Comparison of ENCODE assay signal across 8 cellular contexts in the genomic region with DNA sequence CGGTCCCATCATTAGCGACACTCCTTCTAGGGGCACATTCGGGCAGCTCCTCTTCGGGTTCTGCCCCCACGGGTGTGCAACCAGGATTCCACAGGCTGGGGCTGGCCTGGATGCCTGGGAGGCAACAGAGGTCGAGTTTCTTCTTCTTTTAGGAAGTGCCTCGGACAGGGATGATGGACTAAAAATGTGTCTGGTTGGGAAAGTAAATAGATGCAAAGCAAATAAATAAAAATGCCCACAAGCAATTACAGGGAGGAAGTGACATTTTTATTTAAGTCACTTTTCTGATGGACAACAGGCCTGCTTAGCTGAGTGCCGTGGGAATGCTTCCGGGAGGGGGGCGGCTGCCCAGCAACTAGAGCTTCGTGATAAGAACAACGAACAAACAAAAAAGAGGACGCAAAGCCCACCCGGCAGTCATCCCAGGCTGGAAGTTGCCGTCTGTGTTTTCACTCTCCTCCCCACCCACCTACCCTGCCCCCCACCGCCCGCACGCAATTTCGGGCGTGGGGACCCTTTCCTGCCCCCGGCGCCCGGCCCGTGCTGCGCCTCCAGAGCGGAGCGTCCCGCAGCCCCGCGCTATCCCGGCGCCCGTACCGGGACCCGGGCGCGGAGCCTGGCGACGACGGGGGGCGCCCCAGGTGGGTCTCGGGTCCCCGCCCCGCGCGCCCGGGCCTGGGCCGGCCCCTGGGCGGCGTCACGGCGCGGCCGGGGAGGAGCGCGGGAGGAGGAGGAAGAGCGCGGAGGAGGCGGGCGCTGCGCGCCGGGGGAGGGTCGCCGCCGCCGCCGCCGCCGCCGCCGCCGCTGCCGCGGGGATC. TPM values are rescaled to one million over a fixed set of nuclear protein-coding genes. Genes with fewer than 3 reads are reported as not detected.
DNase-seq lines count a peak whose midpoint lies in the region; ATAC-seq and TF ChIP-seq lines count a peak whose summit lies in the region.

No MANE protein-coding gene starts in this region.

- peak overlapping the region; percentile 89 for H3K27ac Mint-ChIP-seq in Calu3 (ENCODE audit: unreplicated experiment)
- H3K27ac Mint-ChIP-seq in activated naive CD8-positive, alpha-beta T cell treated with anti-CD3 and anti-CD28 coated beads for 36 hours, result peak overlapping the region; percentile 88

- BruUV-seq in Calu3 (replicated peaks; lab: Mats Ljungman, UMichigan), result TSS peak; percentile 53

- no peaks in the 10 kb centered on the region for H3K27me3 ChIP-seq in cardiac muscle cell
- H3K27me3 ChIP-seq in trophoblast cell (ENCODE audit: insufficient read depth, low read length), result no peaks in the 10 kb centered on the region

- no peak overlapping the region for H2BK120ac ChIP-seq in trophoblast cell (ENCODE audit: insufficient read depth, low read length, poor library complexity)

- H3K4ac ChIP-seq in trophoblast cell (ENCODE audit: low read depth, low read length), result no peak overlapping the region

- H3K18ac ChIP-seq in trophoblast cell (ENCODE audit: low read length), result no peak overlapping the region

- H4K91ac ChIP-seq in trophoblast cell (ENCODE audit: low read depth, low read length), result peak overlapping the region; percentile 48

- no peaks in the 10 kb centered on the region for H3K9me3 Mint-ChIP-seq in Calu3 (ENCODE audit: low read depth, unreplicated experiment)
- peaks cover 8% of the 10 kb centered on the region for H3K9me3 Mint-ChIP-seq in activated naive CD8-positive, alpha-beta T cell treated with anti-CD3 and anti-CD28 coated beads for 36 hours

- no peak overlapping the region for H2AK5ac ChIP-seq in trophoblast cell (ENCODE audit: low read length)

- DNase-seq in Calu3, result peak; percentile 72
- DNase-seq in RWPE1 (ENCODE audit: low spot score), result peak; percentile 65
- peak; percentile 81 for DNase-seq in activated naive CD8-positive, alpha-beta T cell treated with anti-CD3 and anti-CD28 coated beads for 36 hours
- peak; percentile 68 to 89 for DNase-seq in cardiac muscle cell (ENCODE audit: low read depth in 1 of 2, low spot score in 1 of 2)
- peak; percentile 33 to 65 for DNase-seq in trophoblast cell
- no peak for DNase-seq in inferior parietal cortex (ENCODE audit: extremely low spot score)

- H3K4me1 ChIP-seq in cardiac muscle cell (ENCODE audit: low read depth), result no peaks in the 10 kb centered on the region
- H3K4me1 ChIP-seq in trophoblast cell (ENCODE audit: control insufficient read depth in 1 of 2, insufficient read depth in 2 of 2, low read length in 2 of 2), result peaks cover 12 to 16% of the 10 kb centered on the region in 2 experiments

- TF ChIP-seq CTCF in Calu3 (IDR thresholded peaks at IDR 0.05; ENCODE audit: unreplicated experiment), result no peak
- no peak for TF ChIP-seq CTCF in RWPE1 (conservative IDR thresholded peaks at IDR 0.05; ENCODE audit: low read depth)
- no peak for TF ChIP-seq CTCF in cardiac muscle cell (IDR thresholded peaks at IDR 0.05; ENCODE audit: low read depth, low read length)

- intact Hi-C loops in Calu3 (cut with micrococcal nuclease; ENCODE audit: unreplicated experiment), result loop anchor here (10.0 kb wide), 1 partner anchor 171 kb away; no protein-coding TSS in a partner anchor

- H4K8ac ChIP-seq in trophoblast cell (ENCODE audit: low read depth, low read length), result peak overlapping the region; percentile 49

- peak overlapping the region; percentile 80 for H3K4me2 ChIP-seq in trophoblast cell (ENCODE audit: low read length)

- H3K4me1 Mint-ChIP-seq in Calu3 (ENCODE audit: low read depth, unreplicated experiment), result peaks cover 32% of the 10 kb centered on the region
- H3K4me1 Mint-ChIP-seq in activated naive CD8-positive, alpha-beta T cell treated with anti-CD3 and anti-CD28 coated beads for 36 hours, result peaks cover 65% of the 10 kb centered on the region

- CTCF ChIA-PET in Calu3 (lab: Charles Lee) (interaction anchor here (1.1 to 1.7 kb wide), 4 partner anchors 126 to 168 kb away, joined by 3 to 4 read pairs (median 4); no protein-coding TSS in a partner anchor), RWPE1 (lab: Yijun Ruan, JAX) (interaction anchor here (0.6 kb wide), 1 partner anchor 166 kb away, joined by 3 read pairs; no protein-coding TSS in a partner anchor)

- peaks cover 12% of the 10 kb centered on the region for H3K27me3 Mint-ChIP-seq in Calu3 (ENCODE audit: unreplicated experiment)
- no peaks in the 10 kb centered on the region for H3K27me3 Mint-ChIP-seq in activated naive CD8-positive, alpha-beta T cell treated with anti-CD3 and anti-CD28 coated beads for 36 hours

- H3K9me3 ChIP-seq in cardiac muscle cell (ENCODE audit: low read depth), result no peaks in the 10 kb centered on the region
- peaks cover 2% of the 10 kb centered on the region for H3K9me3 ChIP-seq in trophoblast cell (ENCODE audit: insufficient read depth, low read depth, low read length)

- H3K36me3 Mint-ChIP-seq in Calu3 (ENCODE audit: insufficient read depth, unreplicated experiment), result peaks cover 37% of the 10 kb centered on the region
- H3K36me3 Mint-ChIP-seq in activated naive CD8-positive, alpha-beta T cell treated with anti-CD3 and anti-CD28 coated beads for 36 hours, result peaks cover 37% of the 10 kb centered on the region

- no peak overlapping the region for H3K9ac ChIP-seq in trophoblast cell (ENCODE audit: low read length)

- POLR2A ChIA-PET in RWPE1 (lab: Yijun Ruan, JAX; ENCODE audit: low non-redundant PET), result no interaction called here

- peak; percentile 68 for ATAC-seq in GM19452 (IDR thresholded peaks at IDR 0.05; ENCODE audit: unreplicated experiment)
- ATAC-seq in HG03520 (IDR thresholded peaks at IDR 0.05; ENCODE audit: unreplicated experiment), result peak; percentile 60

- peak overlapping the region; percentile 86 for H3K4me3 Mint-ChIP-seq in Calu3 (ENCODE audit: low read depth, unreplicated experiment)
- peak overlapping the region; percentile 79 for H3K4me3 Mint-ChIP-seq in activated naive CD8-positive, alpha-beta T cell treated with anti-CD3 and anti-CD28 coated beads for 36 hours

- peak overlapping the region; percentile 85 for H3K27ac ChIP-seq in RWPE1
- peak overlapping the region; percentile 92 for H3K27ac ChIP-seq in cardiac muscle cell
- peak overlapping the region; percentile 55 for H3K27ac ChIP-seq in trophoblast cell (ENCODE audit: low read depth, low read length)

- H3K14ac ChIP-seq in trophoblast cell (ENCODE audit: low read length), result no peak overlapping the region

- H3K79me2 ChIP-seq in trophoblast cell (ENCODE audit: control insufficient read depth, insufficient read depth, low read length, poor library complexity), result peaks cover 21% of the 10 kb centered on the region

- peaks cover 9% of the 10 kb centered on the region for H3K79me1 ChIP-seq in trophoblast cell (ENCODE audit: low read length)

- H3K23ac ChIP-seq in trophoblast cell (ENCODE audit: low read length), result no peak overlapping the region

- WGBS in trophoblast cell (ENCODE audit: extremely low coverage, insufficient coverage, insufficient read length), result no CpG with 5 or more reads among the region's 75 CpGs

- H3K36me3 ChIP-seq in cardiac muscle cell (no peaks in the 10 kb centered on the region), trophoblast cell (ENCODE audit: control insufficient read depth in 1 of 2, insufficient read depth in 2 of 2, low read length in 2 of 2) (peaks cover 3 to 4% of the 10 kb centered on the region in 2 experiments)

- H2BK12ac ChIP-seq in trophoblast cell (ENCODE audit: low read length), result no peak overlapping the region

- no peak overlapping the region for H2BK5ac ChIP-seq in trophoblast cell (ENCODE audit: low read depth, low read length, poor library complexity)

- H3K4me3 ChIP-seq in cardiac muscle cell (peak overlapping the region; percentile 87), trophoblast cell (ENCODE audit: low read depth, low read length) (peak overlapping the region; percentile 97)

- no peak overlapping the region for H4K12ac ChIP-seq in trophoblast cell (ENCODE audit: low read depth, low read length)

- H2AFZ ChIP-seq in trophoblast cell (ENCODE audit: insufficient read depth, low read length, poor library complexity), result peak overlapping the region; percentile 2

RNA-seq across cellular contexts. Expression of a gene that starts 0.4 kb away (rescaled TPM):
- total RNA-seq in Calu3 (2022) (88.6 and 96.9 TPM in 2 replicates), cardiac muscle cell (61.7 and 65.9 TPM in 2 replicates)
- 10 to 100 TPM; 76.1 to 78.1 TPM for total RNA-seq in activated naive CD8-positive, alpha-beta T cell treated with anti-CD3 and anti-CD28 coated beads for 36 hours
- polyA plus RNA-seq in cardiac muscle cell, result 55.0 and 75.5 TPM in 2 replicates
- polyA plus RNA-seq in trophoblast cell (2013), result 48.7 and 51.4 TPM in 2 replicates
